ENCODE assay signal across 8 cellular contexts in genomic region chr6:43181942-43182860, GRCh38. TPM values are rescaled to one million over a fixed set of nuclear protein-coding genes. Genes with fewer than 3 reads are reported as not detected.
DNase-seq lines count a peak whose midpoint lies in the region; ATAC-seq and TF ChIP-seq lines count a peak whose summit lies in the region.

CUL9 (plus strand) TSS chr6:43182196; CDS start chr6:43184311, 2,115 bp downstream.

- H3K36me3 Mint-ChIP-seq in activated CD4-positive, alpha-beta T cell treated with anti-CD3 and anti-CD28 coated beads, Interleukin-2, amount 10 ng/mL, durations not matched to agents 24 days and 14 days (ENCODE audit: low read depth) = peaks cover 41% of the 10 kb centered on the region

- BruUV-seq in A673 (replicated peaks; lab: Mats Ljungman, UMichigan) = no TSS peak

- H3K4me3 Mint-ChIP-seq in activated CD4-positive, alpha-beta T cell treated with anti-CD3 and anti-CD28 coated beads, Interleukin-2, amount 10 ng/mL, durations not matched to agents 24 days and 14 days = peak within 1 kb of the TSS; percentile 94

- no peaks in the 10 kb centered on the region for H3K27me3 ChIP-seq in A673 (replicated peaks; ENCODE audit: insufficient read depth, low read depth, low read length, poor library complexity)

- peak within 1 kb of the TSS; percentile 94 for H3K27ac Mint-ChIP-seq in activated CD4-positive, alpha-beta T cell treated with anti-CD3 and anti-CD28 coated beads, Interleukin-2, amount 10 ng/mL, durations not matched to agents 24 days and 14 days

- no peaks in the 10 kb centered on the region for H3K9me3 ChIP-seq in A673 (ENCODE audit: low read depth, low read length, poor library complexity, severe bottlenecking)

- DNase-seq in A673 (ENCODE audit: low spot score) (peak; percentile 73), NCI-H510A treated with DMSO at 0.1 percent for 48 hours (lab: John Stamatoyannopoulos, UW) (peak; percentile 89), dedifferentiated amniotic fluid mesenchymal stem cell (ENCODE audit: extremely low spot score) (peak; percentile 52), left lobe of liver (ENCODE audit: low spot score) (peak; percentile 90)
- peak; percentile 97 for DNase-seq in activated CD4-positive, alpha-beta T cell treated with anti-CD3 and anti-CD28 coated beads, Interleukin-2, amount 10 ng/mL, durations not matched to agents 24 days and 14 days
- peak; percentile 82 for DNase-seq in stimulated activated CD4-positive, alpha-beta T cell treated with anti-CD3 and anti-CD28 coated beads, Interleukin-1b, Interleukin-23, amount 100 ng/mL, for 48 hours

- H3K27ac ChIP-seq in A673 (ENCODE audit: low read depth, low read length, poor library complexity, severe bottlenecking) = peak within 1 kb of the TSS; percentile 70

- POLR2A ChIA-PET in A673 (lab: Charles Lee; ENCODE audit: low non-redundant PET) = no interaction called here

- no peaks in the 10 kb centered on the region for H3K9me3 Mint-ChIP-seq in activated CD4-positive, alpha-beta T cell treated with anti-CD3 and anti-CD28 coated beads, Interleukin-2, amount 10 ng/mL, durations not matched to agents 24 days and 14 days

- peaks cover 36% of the 10 kb centered on the region for H3K4me1 Mint-ChIP-seq in activated CD4-positive, alpha-beta T cell treated with anti-CD3 and anti-CD28 coated beads, Interleukin-2, amount 10 ng/mL, durations not matched to agents 24 days and 14 days

- peak within 1 kb of the TSS; percentile 89 for H3K4me3 ChIP-seq in A673 (ENCODE audit: low read depth, low read length, poor library complexity, severe bottlenecking)

- H3K36me3 ChIP-seq in A673 (ENCODE audit: insufficient read depth, low read length, poor library complexity, severe bottlenecking) = peaks cover 29% of the 10 kb centered on the region

- intact Hi-C loops in A673 (cut with micrococcal nuclease; ENCODE audit: unreplicated experiment) = no loop called here
- intact Hi-C loops in activated CD4-positive, alpha-beta T cell treated with anti-CD3 and anti-CD28 coated beads, Interleukin-2, amount 10 ng/mL, durations not matched to agents 24 days and 14 days (cut with micrococcal nuclease) = loop anchor here (1.0 kb wide), 1 partner anchor 8 kb away; no protein-coding TSS in a partner anchor

- H3K27me3 Mint-ChIP-seq in activated CD4-positive, alpha-beta T cell treated with anti-CD3 and anti-CD28 coated beads, Interleukin-2, amount 10 ng/mL, durations not matched to agents 24 days and 14 days = no peaks in the 10 kb centered on the region

- TF ChIP-seq CTCF in A673 (conservative IDR thresholded peaks at IDR 0.05; ENCODE audit: low read depth, low read length) = no peak

- H3K4me1 ChIP-seq in A673 (ENCODE audit: insufficient read depth, low read length, poor library complexity, severe bottlenecking) = peaks cover 11% of the 10 kb centered on the region

- ATAC-seq in GM18519 (IDR thresholded peaks at IDR 0.05; ENCODE audit: low FRiP score, unreplicated experiment) (peak; percentile 67), HG03060 (IDR thresholded peaks at IDR 0.05; ENCODE audit: low read depth, unreplicated experiment) (peak; percentile 74), left lobe of liver (peak; percentile 98)

- CTCF ChIA-PET in A673 (lab: Charles Lee) = interaction anchor here (0.5 kb wide), 1 partner anchor 48 kb away, joined by 4 read pairs; no protein-coding TSS in a partner anchor

RNA-seq across cellular contexts. Expression of gene CUL9, which starts in this region (rescaled TPM):
- total RNA-seq in A673 (2021) = 38.7 and 50.7 TPM in 2 replicates
- total RNA-seq in activated CD4-positive, alpha-beta T cell treated with anti-CD3 and anti-CD28 coated beads, Interleukin-2, amount 10 ng/mL, durations not matched to agents 24 days and 14 days = 38.1 and 39.4 TPM in 2 replicates
- total RNA-seq in left lobe of liver = 18.1 TPM

Comparison
In these comparisons a context has a peak if more than half of its experiments do, and no peak if none do; other contexts are left out.
1. Peak in every context shown above with its lines: DNase-seq, ATAC-seq, H3K4me3 ChIP-seq and H3K27ac ChIP-seq.